Comparison of ENCODE assay signal across 8 cellular contexts in genomic region chr17:68437979-68438877, GRCh38. TPM values are rescaled to one million over a fixed set of nuclear protein-coding genes. Genes with fewer than 3 reads are reported as not detected.
DNase-seq lines count a peak whose midpoint lies in the region; ATAC-seq, FAIRE-seq and TF ChIP-seq lines count a peak whose summit lies in the region.

No MANE protein-coding gene starts in this region.

- in situ Hi-C loops in GM12878 (cut with MboI), result loop anchor here (10.0 kb wide), 1 partner anchor 173 kb away; no protein-coding TSS in a partner anchor

- H3K36me3 ChIP-seq in OCI-LY3 (replicated peaks; ENCODE audit: low read depth, low read length) (no peaks in the 10 kb centered on the region), GM12878 (ENCODE audit: control insufficient read depth in 2 of 2, insufficient read depth in 2 of 2, low read length in 1 of 2) (peaks cover 0 to 3% of the 10 kb centered on the region in 2 experiments; a peak in 3 of 4 replicates), mesenchymal stem cell (ENCODE audit: control insufficient read depth in 1 of 2, insufficient read depth in 2 of 2, low read depth in 1 of 2, low read length in 2 of 2) (peaks cover 35 to 94% of the 10 kb centered on the region in 2 experiments), Caco-2 (ENCODE audit: control insufficient read depth, insufficient read depth, low read length) (no peaks in the 10 kb centered on the region)

- H3K27ac ChIP-seq in OCI-LY3 (ENCODE audit: low read length) (no peak overlapping the region), GM12878 (ENCODE audit: control insufficient read depth, insufficient read depth) (peak overlapping the region; percentile 88), mesenchymal stem cell (ENCODE audit: low read length, poor library complexity, severe bottlenecking) (peak overlapping the region; percentile 19)

- peak; percentile 44 for FAIRE-seq in GM12878 (lab: Jason Lieb, UNC)

- H3K36me3 Mint-ChIP-seq in Caco-2 (ENCODE audit: insufficient read depth, unreplicated experiment), result peaks cover 14% of the 10 kb centered on the region

- peaks cover 26% of the 10 kb centered on the region for H3K4me1 ChIP-seq in OCI-LY3 (ENCODE audit: low read length)
- peaks cover 33% of the 10 kb centered on the region for H3K4me1 ChIP-seq in GM12878 (ENCODE audit: control insufficient read depth, insufficient read depth, low read length)
- H3K4me1 ChIP-seq in mesenchymal stem cell (ENCODE audit: control insufficient read depth, insufficient read depth, low read depth, low read length), result peaks cover 21% of the 10 kb centered on the region
- H3K4me1 ChIP-seq in Caco-2, result peaks cover 22% of the 10 kb centered on the region

- no peak overlapping the region for H2BK5ac ChIP-seq in mesenchymal stem cell (ENCODE audit: low read depth, low read length, poor library complexity, severe bottlenecking)

- no peaks in the 10 kb centered on the region for H3K27me3 Mint-ChIP-seq in Caco-2 (ENCODE audit: insufficient read depth, unreplicated experiment)

- CTCF ChIA-PET in GM12878 (lab: Yijun Ruan, JAX) (interaction anchor here (0.7 to 15.1 kb wide), 14 partner anchors 12 to 689 kb away, joined by 3 to 222 read pairs (median 12); partner anchors contain the start of gene WIPI1), Caco-2 (lab: Charles Lee) (interaction anchor here (0.5 to 0.6 kb wide), 3 partner anchors 18 to 554 kb away, joined by 3 to 5 read pairs (median 3); no protein-coding TSS in a partner anchor)

- H4K91ac ChIP-seq in mesenchymal stem cell (ENCODE audit: low read length), result peak overlapping the region; percentile 73

- RAD21 ChIA-PET in GM12878 (lab: Charles Lee; ENCODE audit: unreplicated experiment), result interaction anchor here (0.7 to 11.5 kb wide), 10 partner anchors 21 to 266 kb away, joined by 3 to 157 read pairs (median 5); partner anchors contain the start of genes AMZ2 and WIPI1

- H3K14ac ChIP-seq in mesenchymal stem cell (ENCODE audit: low read length in 2 of 2), result no peak overlapping the region

- H2AK5ac ChIP-seq in mesenchymal stem cell (ENCODE audit: low read length, severe bottlenecking), result peak overlapping the region; percentile 85

- TF ChIP-seq RAD21 in GM12878 (IDR thresholded peaks at IDR 0.05; ENCODE audit: insufficient read depth, low read depth, low read length), result no peak

- no peak overlapping the region for H3K4me3 Mint-ChIP-seq in Caco-2 (ENCODE audit: unreplicated experiment)

- POLR2A ChIA-PET in GM12878 (lab: Charles Lee) (interaction anchor here (1.0 to 2.6 kb wide), 6 partner anchors 11 to 403 kb away, joined by 3 to 23 read pairs (median 6); partner anchors contain the start of genes KPNA2 and WIPI1), Caco-2 (lab: Charles Lee) (interaction anchor here (0.7 to 1.2 kb wide), 2 partner anchors 19 to 1199 kb away, joined by 6 to 8 read pairs; partner anchors contain the start of gene WIPI1)

- H2BK15ac ChIP-seq in mesenchymal stem cell (ENCODE audit: low read depth, poor library complexity, severe bottlenecking), result no peak overlapping the region

- TF ChIP-seq EP300 in GM12878 (IDR thresholded peaks at IDR 0.05; ENCODE audit: borderline replicate concordance in 1 of 2, control insufficient read depth in 1 of 2, low read depth in 2 of 2, low read length in 2 of 2), result no peak

- no TSS peak for BruUV-seq in GM12878 (replicated peaks; lab: Mats Ljungman, UMichigan)
- no TSS peak for BruUV-seq in Caco-2 (replicated peaks; lab: Mats Ljungman, UMichigan)

- no peaks in the 10 kb centered on the region for H3K79me2 ChIP-seq in OCI-LY3 (ENCODE audit: low read length)
- H3K79me2 ChIP-seq in GM12878 (ENCODE audit: control insufficient read depth, insufficient read depth, low read length), result no peaks in the 10 kb centered on the region

- no peak for DNase-seq in GM12878 (ENCODE audit: low read depth, low spot score)
- peak; percentile 79 for DNase-seq in mesenchymal stem cell
- DNase-seq in NCI-H1694 (lab: John Stamatoyannopoulos, UW), result no peak
- no peak for DNase-seq in OCI-M2 (lab: John Stamatoyannopoulos, UW; ENCODE audit: unreplicated experiment)
- no peak for DNase-seq in Caco-2

- WGBS in GM12878 (ENCODE audit: insufficient coverage, insufficient replicate concordance, low lambda C conversion rate, missing lambda C conversion rate), result 56% methylated on average over 16 of the region's 16 CpGs
- WGBS in mesenchymal stem cell, result 62% methylated on average over 15 of the region's 16 CpGs

- H3K27ac Mint-ChIP-seq in Caco-2 (ENCODE audit: unreplicated experiment), result no peak overlapping the region

- peak overlapping the region; percentile 86; the same call in 1 of the 2 replicates for H2AFZ ChIP-seq in OCI-LY3 (ENCODE audit: low read depth, low read length)
- peak overlapping the region; percentile 87 for H2AFZ ChIP-seq in GM12878 (ENCODE audit: control insufficient read depth, low read depth, low read length)
- H2AFZ ChIP-seq in mesenchymal stem cell (ENCODE audit: low read depth, low read length), result no peak overlapping the region

- H3K27me3 ChIP-seq in OCI-LY3 (ENCODE audit: low read depth, low read length) (no peaks in the 10 kb centered on the region), GM12878 (replicated peaks in 1 of 2; ENCODE audit: control insufficient read depth in 2 of 2, insufficient read depth in 2 of 2, low read length in 1 of 2) (no peaks in the 10 kb centered on the region), mesenchymal stem cell (ENCODE audit: control insufficient read depth in 1 of 2, insufficient read depth in 1 of 2, low read length in 2 of 2) (no peaks in the 10 kb centered on the region), Caco-2 (replicated peaks; ENCODE audit: control insufficient read depth, insufficient read depth, low read length) (no peaks in the 10 kb centered on the region)

- H3K18ac ChIP-seq in mesenchymal stem cell (ENCODE audit: low read depth in 1 of 2, low read length in 2 of 2), result peak overlapping the region; percentile 23 to 83

- peak overlapping the region; percentile 10 to 55 for H3K4ac ChIP-seq in mesenchymal stem cell (ENCODE audit: low read depth in 1 of 2, low read length in 2 of 2)

- peaks cover 22% of the 10 kb centered on the region for H3K4me1 Mint-ChIP-seq in Caco-2 (ENCODE audit: low read depth, unreplicated experiment)

- no peak overlapping the region for H3K23ac ChIP-seq in mesenchymal stem cell (ENCODE audit: low read length in 2 of 2)

- H2BK120ac ChIP-seq in mesenchymal stem cell (ENCODE audit: low read depth, low read length), result peak overlapping the region; percentile 42

- peak; percentile 65 for TF ChIP-seq POLR2A in GM12878 (IDR thresholded peaks at IDR 0.05; ENCODE audit: low read depth, low read length)

- intact Hi-C loops in GM12878 (cut with micrococcal nuclease; ENCODE audit: unreplicated experiment) (loop anchor here (2.0 kb wide), 1 partner anchor 265 kb away; no protein-coding TSS in a partner anchor), Caco-2 (cut with micrococcal nuclease; ENCODE audit: unreplicated experiment) (loop anchor here (2.0 to 5.0 kb wide), 2 partner anchors 19 to 191 kb away; partner anchors contain the start of genes AMZ2 and WIPI1)

- H3K9me3 ChIP-seq in OCI-LY3 (ENCODE audit: insufficient read depth, low read length) (no peaks in the 10 kb centered on the region), GM12878 (replicated peaks; ENCODE audit: control insufficient read depth, insufficient read depth, low read length) (no peaks in the 10 kb centered on the region), mesenchymal stem cell (ENCODE audit: control insufficient read depth, low read length) (no peaks in the 10 kb centered on the region), Caco-2 (no peaks in the 10 kb centered on the region)

- H4K20me1 ChIP-seq in OCI-LY3 (ENCODE audit: insufficient read depth, low read length) (no peaks in the 10 kb centered on the region), GM12878 (ENCODE audit: control insufficient read depth, insufficient read depth) (no peaks in the 10 kb centered on the region)

- H2BK12ac ChIP-seq in mesenchymal stem cell (ENCODE audit: low read length in 2 of 2), result peak overlapping the region; percentile 11 to 68

- SMC1A ChIA-PET in GM12878 (lab: Charles Lee; ENCODE audit: uncharacterized antibody, unreplicated experiment), result interaction anchor here (0.6 to 16.5 kb wide), 13 partner anchors 22 to 769 kb away, joined by 3 to 288 read pairs (median 4); partner anchors contain the start of genes AMZ2 and WIPI1

- H3K9me3 Mint-ChIP-seq in Caco-2 (ENCODE audit: unreplicated experiment), result no peaks in the 10 kb centered on the region

- TF ChIP-seq CTCF in OCI-LY3 (IDR thresholded peaks at IDR 0.05; ENCODE audit: low read depth, low read length) (no peak), GM12878 (IDR thresholded peaks at IDR 0.05 in 2 of 3, conservative IDR thresholded peaks at IDR 0.05 in 1 of 3; ENCODE audit: control insufficient read depth in 2 of 3, extremely low read depth in 1 of 3, insufficient read depth in 1 of 3, low read depth in 3 of 3, low read length in 3 of 3) (no peak), Caco-2 (IDR thresholded peaks at IDR 0.05; ENCODE audit: insufficient read depth in 1 of 2, low read depth in 1 of 2, low read length in 1 of 2, severe bottlenecking in 1 of 2, unreplicated experiment in 1 of 2) (no peak)

- H4K8ac ChIP-seq in mesenchymal stem cell (ENCODE audit: low read length), result peak overlapping the region; percentile 0

- H3K4me2 ChIP-seq in OCI-LY3 (ENCODE audit: low read length) (peak overlapping the region; percentile 69), GM12878 (ENCODE audit: control insufficient read depth, insufficient read depth) (peak overlapping the region; percentile 81), mesenchymal stem cell (ENCODE audit: low read length, poor library complexity, severe bottlenecking) (no peak overlapping the region)

- H3K9ac ChIP-seq in OCI-LY3 (ENCODE audit: low read length) (peak overlapping the region; percentile 35; the same call in 1 of the 2 replicates), GM12878 (ENCODE audit: control insufficient read depth, insufficient read depth, low read length) (peak overlapping the region; percentile 42), mesenchymal stem cell (ENCODE audit: low read length) (peak overlapping the region; percentile 27)

- H3K4me3 ChIP-seq in OCI-LY3 (ENCODE audit: low read length) (peak overlapping the region; percentile 17; the same call in 1 of the 2 replicates), GM12878 (peak overlapping the region; percentile 3; the same call in 1 of the 2 replicates), mesenchymal stem cell (ENCODE audit: insufficient read depth in 1 of 2, low read depth in 1 of 2, low read length in 2 of 2) (no peak overlapping the region), Caco-2 (ENCODE audit: low read depth, low read length) (no peak overlapping the region)

- peaks cover 13% of the 10 kb centered on the region for H3K79me1 ChIP-seq in mesenchymal stem cell (replicated peaks; ENCODE audit: low read length, poor library complexity, severe bottlenecking)

- peak; percentile 74 for ATAC-seq in GM18861 (IDR thresholded peaks at IDR 0.05; ENCODE audit: unreplicated experiment)
- peak; percentile 63 for ATAC-seq in HG02759 (IDR thresholded peaks at IDR 0.05; ENCODE audit: unreplicated experiment)
- peak; percentile 86 for ATAC-seq in GM12878

RNA-seq across cellular contexts. Expression of gene WIPI1, which starts 19.1 kb away (rescaled TPM):
- 19.9 and 25.9 TPM in 2 replicates for total RNA-seq in GM12878 (2013; cell fraction: nucleolus; rRNA removed)
- total RNA-seq in GM12878 (2014; rRNA removed) (26.9 and 35.0 TPM in 2 replicates), GM12878 (2014; rRNA removed; fragmentation: Illumina TruSeq; extraction: Trizol) (25.5 and 26.8 TPM in 2 replicates), GM12878 (2021) (23.9 and 24.2 TPM in 2 replicates), Caco-2 (2022) (18.7 and 21.8 TPM in 2 replicates)
- polyA plus RNA-seq in GM12878 (2011; ENCODE audit: low read depth), result 16.3 TPM
- polyA plus RNA-seq in GM12878 (2011; rRNA removed) (11.1 and 11.7 TPM in 2 replicates), GM12878 (2014; fragmentation: Illumina TruSeq; extraction: Trizol) (28.8 and 34.6 TPM in 2 replicates), GM12878 (2014; fragmentation: Nextera tagmentation; extraction: Ambion mirVana) (1 to 10 TPM; 6.5 to 7.1 TPM), GM12878 (2014; rRNA removed) (26.0 and 37.7 TPM in 2 replicates), GM12878 (2016; fragmentation: Nextera tagmentation; extraction: Ambion mirVana) (10 to 100 TPM; 39.1 to 44.5 TPM)
- 12.0 and 13.2 TPM in 2 replicates for polyA plus RNA-seq in GM12878 (2011; cell fraction: cytosol; rRNA removed)
- polyA plus RNA-seq in GM12878 (2011; cell fraction: nucleus; rRNA removed), result 10.7 and 12.1 TPM in 2 replicates
- polyA plus RNA-seq in GM12878 (2012), result 21.1 and 24.4 TPM in 2 replicates
- 13.0 and 14.8 TPM in 2 replicates for polyA minus RNA-seq in GM12878 (2011; rRNA and poly(A)+ RNA removed)
- 3.6 and 5.4 TPM in 2 replicates for polyA minus RNA-seq in GM12878 (2011; cell fraction: cytosol; rRNA and poly(A)+ RNA removed)
- 6.2 and 8.6 TPM in 2 replicates for polyA minus RNA-seq in GM12878 (2011; cell fraction: nucleus; rRNA and poly(A)+ RNA removed)
- 197 TPM for polyA plus RNA-seq in mesenchymal stem cell (2013, experiment 1 of 2)
- 194 TPM for polyA plus RNA-seq in mesenchymal stem cell (2013, experiment 2 of 2)

Comparison
In these comparisons a context has a peak if more than half of its experiments do, and no peak if none do; other contexts are left out.
1. H3K4me3 ChIP-seq: peak in OCI-LY3 (single experiment) and GM12878 (single experiment); none in mesenchymal stem cell (0 of 2) and Caco-2 (single experiment).
2. Peak in every context shown above with its lines, with median percentiles within 50 percentile points of each other: ATAC-seq and H3K9ac ChIP-seq.